26 cellular contexts compared by ENCODE assay signal in genomic region chr1:22373252-22373651, GRCh38.
DNase-seq lines count a peak whose midpoint lies in the region; ATAC-seq, FAIRE-seq and TF ChIP-seq lines count a peak whose summit lies in the region.
"Had no signal": no experiment of that assay in that cellular context is flagged by ENCODE, and none has a peak within 500 bp of the region (broad histone marks: within the 10 kb centered on the region; RNA-seq: fewer than 3 reads in every experiment).

No MANE protein-coding gene starts in this region.

- BruUV-seq in HepG2 (replicated peaks; lab: Mats Ljungman, UMichigan), result no TSS peak

- no peak for TF ChIP-seq RAD21 in HepG2 (CRISPR knock-in tag; IDR thresholded peaks at IDR 0.05)

- FAIRE-seq in HepG2 (lab: Jason Lieb, UNC) (no peak), bronchial epithelial cell (lab: Jason Lieb, UNC) (peak; percentile 7)
- FAIRE-seq: A549, GM12878, GM12892, GM18507 had no signal

- ATAC-seq in HepG2 (no peak), right lobe of liver (no peak), HG02840 (IDR thresholded peaks at IDR 0.05; ENCODE audit: low FRiP score, unreplicated experiment) (no peak)
- ATAC-seq: A549; CD8-positive, alpha-beta T cell; GM12878 had no signal

- no peak overlapping the region for H3K4me3 ChIP-seq in HepG2 (replicated peaks in 1 of 3; ENCODE audit: insufficient read depth in 1 of 3, low read depth in 2 of 3, low read length in 3 of 3)
- H3K4me3 ChIP-seq in right lobe of liver, result no peak overlapping the region
- no peak overlapping the region for H3K4me3 ChIP-seq in bronchial epithelial cell (ENCODE audit: low read depth, low read length)
- H3K4me3 ChIP-seq in osteoblast (ENCODE audit: insufficient read depth, low read length), result no peak overlapping the region
- H3K4me3 ChIP-seq: A549; BLaER1 treated with 17β-estradiol and CSF1 and Interleukin-3, amounts not matched to agents 10 nM and 100 nM; GM12878 had no signal

- H2AFZ ChIP-seq in HepG2 (ENCODE audit: low read length), result no peak overlapping the region
- H2AFZ ChIP-seq in osteoblast (ENCODE audit: low read length), result no peak overlapping the region

- no peaks in the 10 kb centered on the region for H3K79me2 ChIP-seq in HepG2 (ENCODE audit: insufficient read depth, low read length)
- no peaks in the 10 kb centered on the region for H3K79me2 ChIP-seq in osteoblast (ENCODE audit: insufficient read depth, low read length)

- H3K9me3 ChIP-seq in HepG2 (ENCODE audit: low read length) (peaks cover 7% of the 10 kb centered on the region; the same call in 1 of the 2 replicates), right lobe of liver (peaks cover 0 to 5% (median 0%) of the 10 kb centered on the region in 4 donors), osteoblast (ENCODE audit: low read depth, low read length) (peaks cover 4% of the 10 kb centered on the region)
- H3K9me3 ChIP-seq: A549, Caco-2 had no signal

- H3K4me2 ChIP-seq in HepG2 (ENCODE audit: low read depth, low read length) (no peak overlapping the region), osteoblast (ENCODE audit: insufficient read depth, low read length) (no peak overlapping the region)
- H3K4me2 ChIP-seq: A549; BLaER1 treated with 17β-estradiol and CSF1 and Interleukin-3, amounts not matched to agents 10 nM and 100 nM had no signal

- no peak for TF ChIP-seq CTCF in HepG2 (CRISPR knock-in tag; IDR thresholded peaks at IDR 0.05)
- no peak for TF ChIP-seq CTCF in right lobe of liver (IDR thresholded peaks at IDR 0.05)
- no peak for TF ChIP-seq CTCF in bronchial epithelial cell (IDR thresholded peaks at IDR 0.05; ENCODE audit: insufficient read depth, low read length, severe bottlenecking)
- no peak for TF ChIP-seq CTCF in osteoblast (IDR thresholded peaks at IDR 0.05; ENCODE audit: extremely low read depth, low read depth, low read length)

- H3K36me3 ChIP-seq in HepG2 (replicated peaks in 1 of 2; ENCODE audit: control insufficient read depth in 1 of 2, insufficient read depth in 2 of 2, low read length in 2 of 2) (no peaks in the 10 kb centered on the region), right lobe of liver (no peaks in the 10 kb centered on the region), bronchial epithelial cell (ENCODE audit: control insufficient read depth, insufficient read depth, low read length) (no peaks in the 10 kb centered on the region), osteoblast (ENCODE audit: insufficient read depth, low read length) (no peaks in the 10 kb centered on the region)
- H3K36me3 ChIP-seq: BLaER1 treated with 17β-estradiol and CSF1 and Interleukin-3, amounts not matched to agents 10 nM and 100 nM had no signal

- POLR2A ChIA-PET in HepG2 (lab: Yijun Ruan, JAX), result no interaction called here

- intact Hi-C loops in HepG2 (cut with micrococcal nuclease; ENCODE audit: unreplicated experiment) (no loop called here), right lobe of liver (cut with DNase I) (no loop called here)

- in situ Hi-C loops in HepG2 (cut with HindIII; ENCODE audit: extremely low pct_ligation_motif_present, low pct_unique_long_range_greater_than_20kb), result no loop called here

- DNase-seq in HepG2 (ENCODE audit: low spot score), result no peak
- no peak for DNase-seq in right lobe of liver
- DNase-seq in bronchial epithelial cell (ENCODE audit: low read depth), result no peak
- peak; percentile 45 for DNase-seq in osteoblast (ENCODE audit: insufficient read length, low spot score, missing footprints)
- no peak for DNase-seq in NCI-H446 (lab: John Stamatoyannopoulos, UW)
- DNase-seq in mesenteric fat pad (ENCODE audit: low spot score), result no peak
- DNase-seq: AML-193; Caco-2; Calu3; CD4-positive, alpha-beta T cell; CD8-positive, alpha-beta T cell; DMS 273 treated with DMSO at 0.1 percent for 48 hours; DMS153; DMS53; DMS79; DND-41; EL; GDM1 had no signal

- peaks cover 31% of the 10 kb centered on the region for H3K4me1 ChIP-seq in HepG2 (ENCODE audit: insufficient read depth, low read length)
- H3K4me1 ChIP-seq in right lobe of liver, result no peaks in the 10 kb centered on the region
- no peaks in the 10 kb centered on the region for H3K4me1 ChIP-seq in osteoblast (ENCODE audit: insufficient read depth, low read length)
- H3K4me1 ChIP-seq: A549, Caco-2 had no signal

- CTCF ChIA-PET in HepG2 (lab: Yijun Ruan, JAX; ENCODE audit: low intra/inter-chr PET ratio, low total read pairs), result no interaction called here

- H3K27ac ChIP-seq in HepG2 (ENCODE audit: extremely low read length, insufficient read depth, low read length), result no peak overlapping the region
- H3K27ac ChIP-seq in right lobe of liver, result no peak overlapping the region
- H3K27ac ChIP-seq in osteoblast (ENCODE audit: low read depth, low read length), result no peak overlapping the region
- H3K27ac ChIP-seq: 22Rv1; A549; BLaER1 treated with 17β-estradiol and CSF1 and Interleukin-3, amounts not matched to agents 10 nM and 100 nM; C4-2B had no signal

- TF ChIP-seq EP300 in HepG2 (IDR thresholded peaks at IDR 0.05; ENCODE audit: low read depth in 2 of 2, low read length in 2 of 2), result no peak
- no peak for TF ChIP-seq EP300 in HepG2 (CRISPR knock-in tag; IDR thresholded peaks at IDR 0.05; ENCODE audit: borderline replicate concordance)

- H4K20me1 ChIP-seq in HepG2 (ENCODE audit: insufficient read depth, low read length) (0 out of 2 replicates have a peak, but pooled peaks cover 1% of the 10 kb centered on the region), osteoblast (ENCODE audit: insufficient read depth, low read length) (no peaks in the 10 kb centered on the region)
- H4K20me1 ChIP-seq: BLaER1 treated with 17β-estradiol and CSF1 and Interleukin-3, amounts not matched to agents 10 nM and 100 nM had no signal

- H3K9ac ChIP-seq in HepG2 (ENCODE audit: insufficient read depth, low read depth, low read length), result no peak overlapping the region
- H3K9ac ChIP-seq: BLaER1 treated with 17β-estradiol and CSF1 and Interleukin-3, amounts not matched to agents 10 nM and 100 nM had no signal

- peaks cover 5 to 36% of the 10 kb centered on the region in 2 experiments; a peak in 3 of 5 replicates for H3K27me3 ChIP-seq in HepG2 (ENCODE audit: control insufficient read depth in 1 of 2, insufficient read depth in 2 of 2, low read length in 2 of 2)
- H3K27me3 ChIP-seq in right lobe of liver, result no peaks in the 10 kb centered on the region
- H3K27me3 ChIP-seq in bronchial epithelial cell (ENCODE audit: control insufficient read depth, insufficient read depth, low read length), result peaks cover 2% of the 10 kb centered on the region
- H3K27me3 ChIP-seq in osteoblast (ENCODE audit: insufficient read depth, low read length), result peaks cover 20% of the 10 kb centered on the region
- H3K27me3 ChIP-seq: BLaER1 treated with 17β-estradiol and CSF1 and Interleukin-3, amounts not matched to agents 10 nM and 100 nM had no signal

- no peak for TF ChIP-seq POLR2A in HepG2 (IDR thresholded peaks at IDR 0.05; ENCODE audit: insufficient read depth in 1 of 2, low read depth in 2 of 2, low read length in 2 of 2)
- TF ChIP-seq POLR2A in right lobe of liver (IDR thresholded peaks at IDR 0.05), result no peak

TF ChIP-seq in HepG2, 621 proteins besides CTCF, POLR2A, EP300 and RAD21:
- TF ChIP-seq CHD4 (IDR thresholded peaks at IDR 0.05; ENCODE audit: borderline replicate concordance, low read length), result no peak
- no peak for TF ChIP-seq ZNF639 (CRISPR knock-in tag; conservative IDR thresholded peaks at IDR 0.05)
- TF ChIP-seq CEBPG (CRISPR knock-in tag; IDR thresholded peaks at IDR 0.05), result no peak
- peak; percentile 98 for TF ChIP-seq ZNF331 (CRISPR knock-in tag; IDR thresholded peaks at IDR 0.05)
- TF ChIP-seq MATR3 (CRISPR knock-in tag; IDR thresholded peaks at IDR 0.05), result no peak
TF ChIP-seq in HepG2: peak in this region for 1.
